ENCODE assay signal across 8 cellular contexts in genomic region chr19:5905072-5905778, GRCh38. TPM values are rescaled to one million over a fixed set of nuclear protein-coding genes. Genes with fewer than 3 reads are reported as not detected.
DNase-seq lines count a peak whose midpoint lies in the region; ATAC-seq and TF ChIP-seq lines count a peak whose summit lies in the region.

No MANE protein-coding gene starts in this region.

- no peaks in the 10 kb centered on the region for H3K9me3 ChIP-seq in PC-9 (ENCODE audit: insufficient read depth, low read depth)
- no peaks in the 10 kb centered on the region for H3K9me3 ChIP-seq in esophagus (ENCODE audit: control insufficient read depth in 2 of 2, insufficient read depth in 1 of 2, low read depth in 1 of 2, low read length in 1 of 2)
- no peaks in the 10 kb centered on the region for H3K9me3 ChIP-seq in psoas muscle

- H3K4me1 ChIP-seq in PC-9 (replicated peaks; ENCODE audit: insufficient read depth) (peaks cover 7% of the 10 kb centered on the region; the same call in 1 of the 2 replicates), esophagus (ENCODE audit: control insufficient read depth in 2 of 2, insufficient read depth in 2 of 2, low read length in 1 of 2) (peaks cover 0 to 8% of the 10 kb centered on the region in 2 donors), psoas muscle (peaks cover 18% of the 10 kb centered on the region)

- no peak for TF ChIP-seq CTCF in GM12864 (IDR thresholded peaks at IDR 0.05; ENCODE audit: low read depth, low read length, missing control alignments)
- no peak for TF ChIP-seq CTCF in PC-9 (conservative IDR thresholded peaks at IDR 0.05)
- TF ChIP-seq CTCF in psoas muscle (IDR thresholded peaks at IDR 0.05): no peak

- no peaks in the 10 kb centered on the region for H3K9me2 ChIP-seq in PC-9 (ENCODE audit: insufficient read depth)

- POLR2A ChIA-PET in PC-9 (lab: Charles Lee; ENCODE audit: unreplicated experiment): no interaction called here

- ATAC-seq in psoas muscle: no peak
- no peak for ATAC-seq in GM19397 (IDR thresholded peaks at IDR 0.05; ENCODE audit: unreplicated experiment)
- ATAC-seq in GM18861 (IDR thresholded peaks at IDR 0.05; ENCODE audit: unreplicated experiment): no peak

- BruUV-seq in PC-9 (replicated peaks; lab: Mats Ljungman, UMichigan): TSS peak; percentile 23

- H3K79me2 ChIP-seq in PC-9 (ENCODE audit: low read depth): peaks cover 33% of the 10 kb centered on the region

- peaks cover 8% of the 10 kb centered on the region; the same call in 1 of the 2 replicates for H4K20me1 ChIP-seq in PC-9 (ENCODE audit: insufficient read depth)

- H3K27me3 ChIP-seq in PC-9 (ENCODE audit: insufficient read depth, low read depth): no peaks in the 10 kb centered on the region
- H3K27me3 ChIP-seq in esophagus (ENCODE audit: control insufficient read depth in 1 of 2, insufficient read depth in 2 of 2, low read length in 2 of 2): no peaks in the 10 kb centered on the region
- no peaks in the 10 kb centered on the region for H3K27me3 ChIP-seq in psoas muscle (ENCODE audit: insufficient read depth in 3 of 3, low read length in 2 of 3)

- H3K36me3 ChIP-seq in PC-9 (ENCODE audit: low read depth): no peaks in the 10 kb centered on the region
- H3K36me3 ChIP-seq in esophagus (ENCODE audit: control insufficient read depth in 2 of 2, insufficient read depth in 2 of 2, low read length in 1 of 2): peaks cover 3 to 9% of the 10 kb centered on the region in 2 donors
- H3K36me3 ChIP-seq in psoas muscle (ENCODE audit: insufficient read depth in 1 of 2, low read depth in 1 of 2): peaks cover 0 to 19% of the 10 kb centered on the region in 2 donors

- peak overlapping the region; percentile 79 for H3K4me2 ChIP-seq in PC-9

- no peak for DNase-seq in GM12864 (ENCODE audit: low read depth)
- DNase-seq in PC-9: no peak
- no peak for DNase-seq in psoas muscle
- no peak for DNase-seq in hepatic stellate cell (ENCODE audit: low spot score)
- DNase-seq in erythroblast (lab: John Stamatoyannopoulos, UW): no peak

- CTCF ChIA-PET in PC-9 (lab: Charles Lee): no interaction called here

- H3K27ac ChIP-seq in PC-9 (no peak overlapping the region), esophagus (ENCODE audit: low read depth in 2 of 2, low read length in 1 of 2) (peak overlapping the region; percentile 75 to 92), psoas muscle (peak overlapping the region; percentile 92)

- no peaks in the 10 kb centered on the region for H3F3A ChIP-seq in PC-9 (ENCODE audit: insufficient read depth, low read depth)

- intact Hi-C loops in PC-9 (cut with micrococcal nuclease; ENCODE audit: unreplicated experiment) (loop anchor here (2.0 kb wide), 1 partner anchor 54 kb away; the partner anchor contains the start of gene FUT3), psoas muscle (cut with DNase I) (loop anchor here in 1 of 2 donors (5.0 kb wide), 1 partner anchor 42 kb away; no protein-coding TSS in a partner anchor)

- 39 to 41% methylated on average over 34 of the region's 34 CpGs for WGBS in esophagus, 2 donors
- WGBS in psoas muscle, 3 donors: 43 to 46% (median 45%) methylated on average over 33 to 34 of the region's 34 CpGs

- no peak for TF ChIP-seq POLR2A in erythroblast (IDR thresholded peaks at IDR 0.05; ENCODE audit: low read length)

- peak overlapping the region; percentile 95 for H3K4me3 ChIP-seq in GM12864 (ENCODE audit: low read depth, low read length)
- H3K4me3 ChIP-seq in PC-9: peak overlapping the region; percentile 88
- peak overlapping the region; percentile 79 to 93 for H3K4me3 ChIP-seq in esophagus (ENCODE audit: low read depth in 1 of 2, low read length in 2 of 2)
- peak overlapping the region; percentile 98 for H3K4me3 ChIP-seq in psoas muscle

- H2AFZ ChIP-seq in PC-9: peak overlapping the region; percentile 91

RNA-seq across cellular contexts. Expression of gene VMAC, which starts 0.6 kb away (rescaled TPM):
- 6.2 and 7.1 TPM in 2 replicates for total RNA-seq in PC-9 (2021)
- polyA plus RNA-seq in esophagus: 1 to 10 TPM; 3.4 to 7.9 TPM
- 1 to 10 TPM in 2 of 4 donors, under 1 TPM in 2; 0.73 to 3.0 (median 1.2) TPM for total RNA-seq in psoas muscle
- polyA plus RNA-seq in psoas muscle: 1 to 10 TPM in 1 of 3 donors, under 1 TPM in 2; 0.82 to 2.2 (median 0.89) TPM

RNA-seq across cellular contexts. Expression of gene NDUFA11, which starts 1.6 kb away (rescaled TPM):
- total RNA-seq in PC-9 (2021) (169 and 181 TPM in 2 replicates), psoas muscle (100 to 1,000 TPM; 240 to 367 (median 285) TPM)
- polyA plus RNA-seq in esophagus (100 to 1,000 TPM; 328 to 390 TPM), psoas muscle (100 to 1,000 TPM; 373 to 503 (median 438) TPM)

RNA-seq across cellular contexts. Expression of gene CAPS, which starts 8.8 kb away (rescaled TPM):
- total RNA-seq in PC-9 (2021) (32.0 and 41.5 TPM in 2 replicates), psoas muscle (1 to 10 TPM; 1.3 to 2.9 (median 1.5) TPM)
- polyA plus RNA-seq in esophagus (10 to 100 TPM in 1 of 2 donors, 1 to 10 TPM in 1; 8.0 to 18.7 TPM), psoas muscle (1 to 10 TPM; 1.2 to 1.7 (median 1.5) TPM)

RNA-seq across cellular contexts. Expression of gene FUT5, which starts 34.9 kb away (rescaled TPM):
- total RNA-seq in PC-9 (2021) (0.28 TPM in 1 of 2 replicates, not detected in the other), psoas muscle (not detected)
- polyA plus RNA-seq in esophagus (not detected), psoas muscle (not detected)

RNA-seq across cellular contexts. Expression of gene FUT3, which starts 54.0 kb away (rescaled TPM):
- total RNA-seq in PC-9 (2021) (28.5 and 28.7 TPM in 2 replicates), psoas muscle (under 1 TPM in 1 of 4 donors, not detected in 3; 0.19 TPM)
- polyA plus RNA-seq in esophagus (100 to 1,000 TPM; 121 to 183 TPM), psoas muscle (under 1 TPM in 1 of 3 donors, not detected in 2; 0.03 TPM)
